ENCODE assay signal across 24 cellular contexts in genomic region chr6:31209137-31209536, GRCh38. TPM values are rescaled to one million over a fixed set of nuclear protein-coding genes. Genes with fewer than 3 reads are reported as not detected.
"Had no signal": no experiment of that assay in that cellular context is flagged by ENCODE, and none has a peak within 500 bp of the region (broad histone marks: within the 10 kb centered on the region; RNA-seq: fewer than 3 reads in every experiment).

No MANE protein-coding gene starts in this region.

- H3K4me3 ChIP-seq: lower lobe of right lung, prostate gland, sigmoid colon, smooth muscle cell, suprapubic skin, transverse colon had no signal

- DNase-seq: activated CD8-positive, alpha-beta memory T cell treated with anti-CD3 and anti-CD28 coated beads, Interleukin-2, amount 10 ng/mL, durations not matched to agents 7 days and 5 days; activated CD8-positive, alpha-beta T cell treated with anti-CD3 and anti-CD28 coated beads, Interleukin-2, amount 10 ng/mL, durations not matched to agents 7 days and 5 days; activated naive CD4-positive, alpha-beta T cell treated with Interleukin-2 at 50 U/mL for 16 hours; activated naive CD8-positive, alpha-beta T cell treated with anti-CD3 and anti-CD28 coated beads, Interleukin-2, amount 10 ng/mL, durations not matched to agents 7 days and 5 days; activated T-cell treated with anti-CD3 and anti-CD28 coated beads, Interleukin-2, amount 50 U/mL, for 72 hours; central memory CD4-positive, alpha-beta T cell; foreskin fibroblast; head of caudate nucleus; hypothalamus; immature natural killer cell; kidney; lower lobe of right lung; mesendoderm; retina; sigmoid colon; stimulated activated CD4-positive, alpha-beta T cell treated with anti-CD3 and anti-CD28 coated beads, Interleukin-1b, Interleukin-23, amount 100 ng/mL, for 48 hours; stimulated activated naive B cell treated with anti-CD40 and anti-IgM and Interleukin-4, amounts not matched to agents 10 μg/mL and 1 μg/mL and 100 μg/mL, for 72 hours; T-helper 17 cell; transverse colon had no signal

- ATAC-seq: activated CD8-positive, alpha-beta memory T cell treated with anti-CD3 and anti-CD28 coated beads, Interleukin-2, amount 10 ng/mL, durations not matched to agents 7 days and 5 days; activated CD8-positive, alpha-beta T cell treated with anti-CD3 and anti-CD28 coated beads, Interleukin-2, amount 10 ng/mL, durations not matched to agents 7 days and 5 days; activated T-cell treated with anti-CD3 and anti-CD28 coated beads, Interleukin-2, amount 50 U/mL, for 72 hours; lower lobe of right lung; stimulated activated naive B cell treated with anti-CD40 and anti-IgM and Interleukin-4, amounts not matched to agents 10 μg/mL and 1 μg/mL and 100 μg/mL, for 72 hours; T-helper 17 cell had no signal

- H3K27me3 ChIP-seq: sigmoid colon, suprapubic skin, transverse colon had no signal

- H3K27ac ChIP-seq: lower lobe of right lung, sigmoid colon, suprapubic skin had no signal

- H3K36me3 ChIP-seq: lower lobe of right lung, prostate gland, sigmoid colon, suprapubic skin, transverse colon had no signal

- H3K4me1 ChIP-seq: suprapubic skin had no signal

- H3K9me3 ChIP-seq: lower lobe of right lung, prostate gland, sigmoid colon, suprapubic skin, transverse colon had no signal

RNA-seq across cellular contexts. Expression of gene POU5F1, which starts 38.7 kb away (rescaled TPM):
- total RNA-seq: activated CD8-positive, alpha-beta memory T cell treated with anti-CD3 and anti-CD28 coated beads, Interleukin-2, amount 10 ng/mL, durations not matched to agents 7 days and 5 days; activated CD8-positive, alpha-beta T cell treated with anti-CD3 and anti-CD28 coated beads, Interleukin-2, amount 10 ng/mL, durations not matched to agents 7 days and 5 days; endothelial cell of umbilical vein; osteocyte; smooth muscle cell; T-helper 17 cell had no signal
